In genomic region chr5:143921525-143922311, GRCh38 we compare ENCODE assay signal across 12 cellular contexts.
DNase-seq lines count a peak whose midpoint lies in the region; ATAC-seq and TF ChIP-seq lines count a peak whose summit lies in the region.
"Had no signal": no experiment of that assay in that cellular context is flagged by ENCODE, and none has a peak within 500 bp of the region (broad histone marks: within the 10 kb centered on the region; RNA-seq: fewer than 3 reads in every experiment).

No MANE protein-coding gene starts in this region.

- peak overlapping the region; percentile 95 for H2BK5ac ChIP-seq in IMR-90 (ENCODE audit: low read depth, low read length, poor library complexity, severe bottlenecking)

- H3K9me1 ChIP-seq in IMR-90 (ENCODE audit: insufficient read depth, low read length), result no peaks in the 10 kb centered on the region; the same call in 1 of the 2 replicates

- H2BK20ac ChIP-seq in IMR-90 (ENCODE audit: low read depth, low read length), result peak overlapping the region; percentile 100

- peak overlapping the region; percentile 88 to 96 for H4K8ac ChIP-seq in IMR-90 (ENCODE audit: low read depth in 2 of 2, low read length in 2 of 2)

- H3K79me1 ChIP-seq in IMR-90 (ENCODE audit: low read depth in 1 of 2, low read length in 2 of 2), result no peaks in the 10 kb centered on the region

- no peaks in the 10 kb centered on the region for H3K27me3 Mint-ChIP-seq in chondrocyte (ENCODE audit: low read depth)

- no peaks in the 10 kb centered on the region for H3K9me3 Mint-ChIP-seq in chondrocyte (ENCODE audit: low read depth)
- H3K9me3 Mint-ChIP-seq: T-helper 1 cell treated with Interleukin-12 subunit alpha and Interleukin-12 subunit beta and Interleukin-4 antibody, amounts not matched to agents 30 μg/mL and 1 μg/mL, for 36 hours had no signal

- peak overlapping the region; percentile 96 for H3K4ac ChIP-seq in IMR-90 (ENCODE audit: low read depth, low read length)

- H3K4me1 ChIP-seq in IMR-90 (ENCODE audit: control insufficient read depth, insufficient read depth, low read length), result peaks cover 12% of the 10 kb centered on the region
- H3K4me1 ChIP-seq: adrenal gland had no signal

- ATAC-seq in IMR-90 (ENCODE audit: low read depth), result peak; percentile 67
- no peak for ATAC-seq in GM18868 (IDR thresholded peaks at IDR 0.05; ENCODE audit: unreplicated experiment)

- no TSS peak for BruUV-seq in IMR-90 (replicated peaks; lab: Mats Ljungman, UMichigan)

- no peaks in the 10 kb centered on the region for H3K27me3 ChIP-seq in IMR-90 (ENCODE audit: control insufficient read depth, insufficient read depth, low read length)
- H3K27me3 ChIP-seq: adrenal gland had no signal

- peak overlapping the region; percentile 72 for H3K27ac ChIP-seq in IMR-90 (ENCODE audit: insufficient read depth, low read length)
- H3K27ac ChIP-seq: adrenal gland had no signal

- peak; percentile 67 for DNase-seq in ACHN
- peak; percentile 85 for DNase-seq in IMR-90
- DNase-seq in chondrocyte (ENCODE audit: low spot score), result no peak
- DNase-seq in kidney tubule cell (ENCODE audit: low spot score), result peak; percentile 82
- DNase-seq in NCI-H187 (lab: John Stamatoyannopoulos, UW), result no peak
- DNase-seq in NOMO-1 treated with DMSO at 0.1 percent for 48 hours (lab: John Stamatoyannopoulos, UW; ENCODE audit: unreplicated experiment), result no peak
- DNase-seq in NCI-H146 (lab: John Stamatoyannopoulos, UW), result no peak
- DNase-seq: adrenal gland, C1 segment of cervical spinal cord, NCI-H774 had no signal

- in situ Hi-C loops in ACHN (cut with HindIII; ENCODE audit: low pct_ligation_motif_present, low pct_unique_long_range_greater_than_20kb, low sequenced_read_pairs), result no loop called here
- in situ Hi-C loops in IMR-90 (cut with MboI; ENCODE audit: low sequenced_read_pairs), result no loop called here

- peak overlapping the region; percentile 97 for H3K14ac ChIP-seq in IMR-90 (replicated peaks; ENCODE audit: low read depth, low read length)

- H3K56ac ChIP-seq in IMR-90 (ENCODE audit: extremely low read depth, insufficient read depth, low read length), result peak overlapping the region; percentile 92

- CTCF ChIA-PET in IMR-90 (lab: Yijun Ruan, JAX), result no interaction called here

- H2BK15ac ChIP-seq in IMR-90 (ENCODE audit: low read depth, low read length), result peak overlapping the region; percentile 79

- intact Hi-C loops in IMR-90 (cut with micrococcal nuclease), result no loop called here

- H4K91ac ChIP-seq in IMR-90 (ENCODE audit: insufficient read depth, low read depth, low read length), result peak overlapping the region; percentile 97

- peak overlapping the region; percentile 81 for H4K5ac ChIP-seq in IMR-90 (ENCODE audit: low read depth, low read length)

- no peak overlapping the region for H3K4me3 ChIP-seq in IMR-90 (ENCODE audit: insufficient read depth, low read depth, low read length)
- H3K4me3 ChIP-seq: adrenal gland had no signal

- TF ChIP-seq POLR2A in IMR-90 (IDR thresholded peaks at IDR 0.05; ENCODE audit: low read depth, low read length), result no peak

- H4K20me1 ChIP-seq in IMR-90 (ENCODE audit: insufficient read depth, low read length), result no peaks in the 10 kb centered on the region

- H3K36me3 ChIP-seq in IMR-90 (ENCODE audit: control insufficient read depth, insufficient read depth, low read length), result no peaks in the 10 kb centered on the region
- H3K36me3 ChIP-seq: adrenal gland had no signal

- peaks cover 47% of the 10 kb centered on the region for H3K4me1 Mint-ChIP-seq in chondrocyte (ENCODE audit: low read depth)

- H3K23ac ChIP-seq in IMR-90 (ENCODE audit: low read depth, low read length), result peak overlapping the region; percentile 96

- WGBS in IMR-90 (ENCODE audit: extremely low coverage in 2 of 2, insufficient read length in 1 of 2), 2 experiments, result no CpG with 5 or more reads among the region's 1 CpG

- no peaks in the 10 kb centered on the region for H3K36me3 Mint-ChIP-seq in chondrocyte (ENCODE audit: low read depth)

- peak overlapping the region; percentile 89 for H3K27ac Mint-ChIP-seq in chondrocyte (ENCODE audit: unreplicated experiment)
- H3K27ac Mint-ChIP-seq: T-helper 1 cell treated with Interleukin-12 subunit alpha and Interleukin-12 subunit beta and Interleukin-4 antibody, amounts not matched to agents 30 μg/mL and 1 μg/mL, for 36 hours had no signal

- H3K4me2 ChIP-seq in IMR-90 (ENCODE audit: low read depth, low read length), result peak overlapping the region; percentile 34; the same call in 1 of the 2 replicates

- POLR2A ChIA-PET in IMR-90 (lab: Charles Lee; ENCODE audit: unreplicated experiment), result no interaction called here

- no peak overlapping the region for H3K4me3 Mint-ChIP-seq in chondrocyte (ENCODE audit: unreplicated experiment)
- H3K4me3 Mint-ChIP-seq: T-helper 1 cell treated with Interleukin-12 subunit alpha and Interleukin-12 subunit beta and Interleukin-4 antibody, amounts not matched to agents 30 μg/mL and 1 μg/mL, for 36 hours had no signal

- peak overlapping the region; percentile 94 for H3K18ac ChIP-seq in IMR-90 (ENCODE audit: low read depth, low read length)

- peak overlapping the region; percentile 100 for H2BK120ac ChIP-seq in IMR-90 (ENCODE audit: low read depth, low read length)

- no peak for TF ChIP-seq RAD21 in IMR-90 (IDR thresholded peaks at IDR 0.05; ENCODE audit: low read length)

- no peak overlapping the region for H2AFZ ChIP-seq in IMR-90 (replicated peaks; ENCODE audit: low read length, poor library complexity)

- no peak overlapping the region for H3K9ac ChIP-seq in IMR-90 (ENCODE audit: low read depth, low read length)

- H2AK5ac ChIP-seq in IMR-90 (ENCODE audit: low read depth, low read length), result peak overlapping the region; percentile 76

- dilution Hi-C loops in IMR-90 (cut with HindIII; ENCODE audit: low sequenced_read_pairs, unreplicated experiment), result no loop called here

- no peak for TF ChIP-seq CTCF in IMR-90 (conservative IDR thresholded peaks at IDR 0.05; ENCODE audit: low read depth, low read length)
- no peak for TF ChIP-seq CTCF in chondrocyte (IDR thresholded peaks at IDR 0.05)

- H2AK9ac ChIP-seq in IMR-90 (replicated peaks; ENCODE audit: low read depth, low read length, poor library complexity), result no peak overlapping the region

- no peaks in the 10 kb centered on the region for H3K9me3 ChIP-seq in IMR-90 (ENCODE audit: control insufficient read depth, insufficient read depth, low read length)
- H3K9me3 ChIP-seq: adrenal gland had no signal

TF ChIP-seq in IMR-90, 13 proteins besides CTCF, POLR2A, EP300 and RAD21:
- TF ChIP-seq MXI1 (IDR thresholded peaks at IDR 0.05; ENCODE audit: borderline replicate concordance, low read depth, low read length), result no peak
- no peak for TF ChIP-seq SMC3 (IDR thresholded peaks at IDR 0.05; ENCODE audit: low read depth, low read length)
- TF ChIP-seq RCOR1 (IDR thresholded peaks at IDR 0.05; ENCODE audit: insufficient replicate concordance, low read length), result no peak
- TF ChIP-seq NFE2L2 (IDR thresholded peaks at IDR 0.05; ENCODE audit: low read depth, low read length), result no peak
- TF ChIP-seq RFX5 (IDR thresholded peaks at IDR 0.05; ENCODE audit: low read depth, low read length), result no peak
- no peak for TF ChIP-seq CHD1 (IDR thresholded peaks at IDR 0.05; ENCODE audit: low read depth, low read length)
- TF ChIP-seq, protein P1, sequence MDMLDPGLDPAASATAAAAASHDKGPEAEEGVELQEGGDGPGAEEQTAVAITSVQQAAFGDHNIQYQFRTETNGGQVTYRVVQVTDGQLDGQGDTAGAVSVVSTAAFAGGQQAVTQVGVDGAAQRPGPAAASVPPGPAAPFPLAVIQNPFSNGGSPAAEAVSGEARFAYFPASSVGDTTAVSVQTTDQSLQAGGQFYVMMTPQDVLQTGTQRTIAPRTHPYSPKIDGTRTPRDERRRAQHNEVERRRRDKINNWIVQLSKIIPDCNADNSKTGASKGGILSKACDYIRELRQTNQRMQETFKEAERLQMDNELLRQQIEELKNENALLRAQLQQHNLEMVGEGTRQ (IDR thresholded peaks at IDR 0.05; ENCODE audit: low read depth, low read length), result no peak
- no peak for TF ChIP-seq MAZ (IDR thresholded peaks at IDR 0.05; ENCODE audit: borderline replicate concordance, low read depth, low read length)
- TF ChIP-seq CEBPB (IDR thresholded peaks at IDR 0.05; ENCODE audit: low read depth, low read length), result peak; percentile 72; the same call in 1 of the 2 replicates
- TF ChIP-seq FOS (IDR thresholded peaks at IDR 0.05; ENCODE audit: low read depth, low read length), result 0 out of 2 replicates have a peak, but pooled peaks have one; percentile 15

Comparison
In these comparisons a context has a peak if more than half of its experiments do, and no peak if none do; other contexts are left out.
1. DNase-seq: peak in ACHN (single experiment), IMR-90 (single experiment) and kidney tubule cell (single experiment); none in chondrocyte (single experiment), NCI-H187 (0 of 2), NOMO-1 treated with DMSO at 0.1 percent for 48 hours (single experiment) and NCI-H146 (single experiment).